1 cellular context compared by ENCODE assay signal in the genomic region with DNA sequence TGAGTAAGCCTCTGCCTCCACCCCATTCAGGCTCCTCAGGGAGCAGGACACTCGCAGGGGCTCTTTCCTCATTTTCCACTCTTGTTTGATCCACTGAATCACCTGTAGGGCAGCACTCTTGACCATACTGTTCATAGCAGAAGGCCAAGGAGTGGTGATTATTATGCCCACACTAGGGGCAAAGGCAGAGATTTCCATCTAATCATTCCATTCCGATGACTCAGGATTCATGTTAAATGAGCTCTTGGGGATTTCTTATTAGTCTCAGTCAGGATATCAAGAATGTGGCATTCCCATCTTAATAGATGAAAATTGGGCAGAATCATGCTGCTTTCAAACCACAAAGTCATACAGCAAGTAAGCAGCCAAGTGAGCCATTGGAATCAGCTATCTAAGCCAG.
TF ChIP-seq lines count a peak whose summit lies in the region.

No MANE protein-coding gene starts in this region.

TF ChIP-seq in H1, 55 proteins besides CTCF, POLR2A, EP300 and RAD21 (continued from another document):
- TF ChIP-seq, protein P1, sequence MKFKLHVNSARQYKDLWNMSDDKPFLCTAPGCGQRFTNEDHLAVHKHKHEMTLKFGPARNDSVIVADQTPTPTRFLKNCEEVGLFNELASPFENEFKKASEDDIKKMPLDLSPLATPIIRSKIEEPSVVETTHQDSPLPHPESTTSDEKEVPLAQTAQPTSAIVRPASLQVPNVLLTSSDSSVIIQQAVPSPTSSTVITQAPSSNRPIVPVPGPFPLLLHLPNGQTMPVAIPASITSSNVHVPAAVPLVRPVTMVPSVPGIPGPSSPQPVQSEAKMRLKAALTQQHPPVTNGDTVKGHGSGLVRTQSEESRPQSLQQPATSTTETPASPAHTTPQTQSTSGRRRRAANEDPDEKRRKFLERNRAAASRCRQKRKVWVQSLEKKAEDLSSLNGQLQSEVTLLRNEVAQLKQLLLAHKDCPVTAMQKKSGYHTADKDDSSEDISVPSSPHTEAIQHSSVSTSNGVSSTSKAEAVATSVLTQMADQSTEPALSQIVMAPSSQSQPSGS (IDR thresholded peaks at IDR 0.05; ENCODE audit: low read length): no peak
- no peak for TF ChIP-seq FOSL1 (IDR thresholded peaks at IDR 0.05; ENCODE audit: insufficient read depth, low read depth, low read length)
- TF ChIP-seq SUZ12 (IDR thresholded peaks at IDR 0.05; ENCODE audit: low read length): no peak
- TF ChIP-seq ZNF274 (IDR thresholded peaks at IDR 0.05; ENCODE audit: borderline replicate concordance, extremely low read depth, low read length): no peak
- no peak for TF ChIP-seq SIRT6 (IDR thresholded peaks at IDR 0.05; ENCODE audit: low read length)
- no peak for TF ChIP-seq MAFK (IDR thresholded peaks at IDR 0.05; ENCODE audit: low read depth, low read length)
- no peak for TF ChIP-seq RXRA (IDR thresholded peaks at IDR 0.05; ENCODE audit: insufficient read depth, low read depth, low read length)
- TF ChIP-seq RBBP5 (IDR thresholded peaks at IDR 0.05; ENCODE audit: borderline replicate concordance, low read depth, low read length): no peak
TF ChIP-seq in H1: peak in this region for 0.
